ENCODE assay signal across 9 cellular contexts in genomic region chr1:21935891-21936365, GRCh38. TPM values are rescaled to one million over a fixed set of nuclear protein-coding genes. Genes with fewer than 3 reads are reported as not detected.
DNase-seq lines count a peak whose midpoint lies in the region; ATAC-seq lines count a peak whose summit lies in the region.
"Had no signal": no experiment of that assay in that cellular context is flagged by ENCODE, and none has a peak within 500 bp of the region (broad histone marks: within the 10 kb centered on the region; RNA-seq: fewer than 3 reads in every experiment).

No MANE protein-coding gene starts in this region.

- H3K36me3 ChIP-seq in mesenchymal stem cell (ENCODE audit: control insufficient read depth in 1 of 2, insufficient read depth in 2 of 2, low read depth in 1 of 2, low read length in 2 of 2) (peaks cover 2 to 9% of the 10 kb centered on the region in 2 experiments), urinary bladder (ENCODE audit: insufficient read depth) (no peaks in the 10 kb centered on the region)

- H3K9me3 ChIP-seq in mesenchymal stem cell (ENCODE audit: control insufficient read depth, low read length), result no peaks in the 10 kb centered on the region

- WGBS in mesenchymal stem cell, result 21% methylated on average over 7 of the region's 8 CpGs
- 13% methylated on average over 8 of the region's 8 CpGs for WGBS in urinary bladder

- H3K23ac ChIP-seq in mesenchymal stem cell (ENCODE audit: low read length in 2 of 2), result peak overlapping the region in 1 of 2 experiments; percentile 46

- DNase-seq in activated naive CD4-positive, alpha-beta T cell treated with anti-CD3 and anti-CD28 coated beads, Interleukin-2, amount 50 U/mL, for 72 hours (ENCODE audit: low spot score in 2 of 2), result no peak
- DNase-seq in caudate nucleus (lab: John Stamatoyannopoulos, UW), result no peak
- peak; percentile 35 for DNase-seq in mesenchymal stem cell
- no peak for DNase-seq in SHP77 (lab: John Stamatoyannopoulos, UW)
- no peak for DNase-seq in NCI-H526 (lab: John Stamatoyannopoulos, UW)

- H3K4me3 ChIP-seq in mesenchymal stem cell (ENCODE audit: insufficient read depth in 1 of 2, low read depth in 1 of 2, low read length in 2 of 2), result peak overlapping the region; percentile 83 to 97
- peak overlapping the region; percentile 76 for H3K4me3 ChIP-seq in urinary bladder (ENCODE audit: low read depth, low read length)

- no peaks in the 10 kb centered on the region for H3K27me3 ChIP-seq in mesenchymal stem cell (ENCODE audit: control insufficient read depth in 1 of 2, insufficient read depth in 1 of 2, low read length in 2 of 2)

- peak overlapping the region; percentile 84 for H2AK5ac ChIP-seq in mesenchymal stem cell (ENCODE audit: low read length, severe bottlenecking)

- no peaks in the 10 kb centered on the region for H3K9me3 Mint-ChIP-seq in activated naive CD4-positive, alpha-beta T cell treated with anti-CD3 and anti-CD28 coated beads, Interleukin-2, amount 50 U/mL, for 24 hours
- no peaks in the 10 kb centered on the region for H3K9me3 Mint-ChIP-seq in activated naive CD4-positive, alpha-beta T cell treated with anti-CD3 and anti-CD28 coated beads, Interleukin-2, amount 50 U/mL, for 72 hours

- H3K4me1 ChIP-seq in mesenchymal stem cell (ENCODE audit: control insufficient read depth, insufficient read depth, low read depth, low read length) (peaks cover 65% of the 10 kb centered on the region), urinary bladder (ENCODE audit: insufficient read depth) (no peaks in the 10 kb centered on the region)

- peak overlapping the region; percentile 61 for H3K4me3 Mint-ChIP-seq in activated naive CD4-positive, alpha-beta T cell treated with anti-CD3 and anti-CD28 coated beads, Interleukin-2, amount 50 U/mL, for 24 hours

- H3K27ac ChIP-seq in caudate nucleus (ENCODE audit: low read depth, low read length) (peak overlapping the region; percentile 13), mesenchymal stem cell (ENCODE audit: low read length, poor library complexity, severe bottlenecking) (peak overlapping the region; percentile 79), urinary bladder (ENCODE audit: low read depth) (peak overlapping the region; percentile 64)

- H4K91ac ChIP-seq in mesenchymal stem cell (ENCODE audit: low read length), result peak overlapping the region; percentile 73

- peak overlapping the region; percentile 93 for H4K8ac ChIP-seq in mesenchymal stem cell (ENCODE audit: low read length)

- H2BK15ac ChIP-seq in mesenchymal stem cell (ENCODE audit: low read depth, poor library complexity, severe bottlenecking), result no peak overlapping the region

- H3K4me2 ChIP-seq in mesenchymal stem cell (ENCODE audit: low read length, poor library complexity, severe bottlenecking), result peak overlapping the region; percentile 90

- peak overlapping the region; percentile 45 for H2BK5ac ChIP-seq in mesenchymal stem cell (ENCODE audit: low read depth, low read length, poor library complexity, severe bottlenecking)

- no peak for ATAC-seq in activated naive CD4-positive, alpha-beta T cell treated with anti-CD3 and anti-CD28 coated beads, Interleukin-2, amount 50 U/mL, for 72 hours
- no peak for ATAC-seq in GM19463 (IDR thresholded peaks at IDR 0.05; ENCODE audit: unreplicated experiment)

- H3K9ac ChIP-seq in mesenchymal stem cell (ENCODE audit: low read length), result peak overlapping the region; percentile 94

- H2BK12ac ChIP-seq in mesenchymal stem cell (ENCODE audit: low read length in 2 of 2), result peak overlapping the region in 1 of 2 experiments; percentile 74

- peak overlapping the region in 1 of 2 experiments; percentile 89 for H3K14ac ChIP-seq in mesenchymal stem cell (ENCODE audit: low read length in 2 of 2)

- peak overlapping the region; percentile 19 for H2AFZ ChIP-seq in mesenchymal stem cell (ENCODE audit: low read depth, low read length)

- H3K79me1 ChIP-seq in mesenchymal stem cell (replicated peaks; ENCODE audit: low read length, poor library complexity, severe bottlenecking), result no peaks in the 10 kb centered on the region

- H3K27ac Mint-ChIP-seq in activated naive CD4-positive, alpha-beta T cell treated with anti-CD3 and anti-CD28 coated beads, Interleukin-2, amount 50 U/mL, for 24 hours, result no peak overlapping the region
- H3K27ac Mint-ChIP-seq in activated naive CD4-positive, alpha-beta T cell treated with anti-CD3 and anti-CD28 coated beads, Interleukin-2, amount 50 U/mL, for 72 hours, result no peak overlapping the region

- H3K18ac ChIP-seq in mesenchymal stem cell (ENCODE audit: low read depth in 1 of 2, low read length in 2 of 2), result peak overlapping the region; percentile 52 to 91

- H3K36me3 Mint-ChIP-seq in activated naive CD4-positive, alpha-beta T cell treated with anti-CD3 and anti-CD28 coated beads, Interleukin-2, amount 50 U/mL, for 24 hours, result no peaks in the 10 kb centered on the region
- H3K36me3 Mint-ChIP-seq in activated naive CD4-positive, alpha-beta T cell treated with anti-CD3 and anti-CD28 coated beads, Interleukin-2, amount 50 U/mL, for 72 hours, result no peaks in the 10 kb centered on the region

- H2BK120ac ChIP-seq in mesenchymal stem cell (ENCODE audit: low read depth, low read length), result peak overlapping the region; percentile 6

- H3K27me3 Mint-ChIP-seq in activated naive CD4-positive, alpha-beta T cell treated with anti-CD3 and anti-CD28 coated beads, Interleukin-2, amount 50 U/mL, for 24 hours, result no peaks in the 10 kb centered on the region

- H3K4me1 Mint-ChIP-seq in activated naive CD4-positive, alpha-beta T cell treated with anti-CD3 and anti-CD28 coated beads, Interleukin-2, amount 50 U/mL, for 24 hours, result peaks cover 25% of the 10 kb centered on the region

- peak overlapping the region; percentile 79 to 87 for H3K4ac ChIP-seq in mesenchymal stem cell (ENCODE audit: low read depth in 1 of 2, low read length in 2 of 2)

RNA-seq across cellular contexts. Expression of gene HSPG2, which starts 1.2 kb away (rescaled TPM):
- 10 to 100 TPM in 1 of 2 donors, 1 to 10 TPM in 1; 9.2 to 37.3 TPM for total RNA-seq in activated naive CD4-positive, alpha-beta T cell treated with anti-CD3 and anti-CD28 coated beads, Interleukin-2, amount 50 U/mL, for 72 hours
- 26.3 TPM for polyA plus RNA-seq in mesenchymal stem cell (2013, experiment 1 of 2)
- polyA plus RNA-seq in mesenchymal stem cell (2013, experiment 2 of 2), result 21.0 TPM
- 242 TPM for total RNA-seq in urinary bladder
- polyA plus RNA-seq in urinary bladder, result 514 TPM

RNA-seq across cellular contexts. Expression of gene CELA3B, which starts 40.9 kb away (rescaled TPM):
- total RNA-seq in activated naive CD4-positive, alpha-beta T cell treated with anti-CD3 and anti-CD28 coated beads, Interleukin-2, amount 50 U/mL, for 72 hours, result not detected
- not detected for polyA plus RNA-seq in mesenchymal stem cell (2013, experiment 1 of 2)
- not detected for polyA plus RNA-seq in mesenchymal stem cell (2013, experiment 2 of 2)
- total RNA-seq in urinary bladder, result not detected
- polyA plus RNA-seq in urinary bladder, result 0.49 TPM
- total RNA-seq: mononuclear cell had no signal

Comparison
In these comparisons a context has a peak if more than half of its experiments do, and no peak if none do; other contexts are left out.
1. H3K27ac ChIP-seq: peak in every context shown above with its lines; median percentile 79 in mesenchymal stem cell; 64 in urinary bladder; 13 in caudate nucleus.